13 cellular contexts compared by ENCODE assay signal in genomic region chr22:25566812-25567211, GRCh38. TPM values are rescaled to one million over a fixed set of nuclear protein-coding genes. Genes with fewer than 3 reads are reported as not detected.
DNase-seq lines count a peak whose midpoint lies in the region; TF ChIP-seq lines count a peak whose summit lies in the region.
"Had no signal": no experiment of that assay in that cellular context is flagged by ENCODE, and none has a peak within 500 bp of the region (broad histone marks: within the 10 kb centered on the region; RNA-seq: fewer than 3 reads in every experiment).

No MANE protein-coding gene starts in this region.

- TF ChIP-seq CTCF in GM12864 (IDR thresholded peaks at IDR 0.05; ENCODE audit: low read depth, low read length, missing control alignments) (no peak), neural progenitor cell (IDR thresholded peaks at IDR 0.05) (no peak)

- no peak overlapping the region for H3K27ac ChIP-seq in neural progenitor cell
- H3K27ac ChIP-seq: gastroesophageal sphincter had no signal

- H3K79me2 ChIP-seq in neural progenitor cell (ENCODE audit: low read depth): peaks cover 59% of the 10 kb centered on the region

- peaks cover 21% of the 10 kb centered on the region for H3K27me3 ChIP-seq in neural progenitor cell
- H3K27me3 ChIP-seq: gastroesophageal sphincter had no signal

- no peak overlapping the region for H3K9ac ChIP-seq in neural progenitor cell

- DNase-seq in GM12864 (ENCODE audit: low read depth) (no peak), KG1 (lab: John Stamatoyannopoulos, UW) (peak; percentile 50), neural progenitor cell (ENCODE audit: low spot score) (no peak), DMS153 (lab: John Stamatoyannopoulos, UW) (no peak), activated gamma-delta T cell (lab: John Stamatoyannopoulos, UW) (no peak)
- no peak for DNase-seq in activated T-helper 1 cell treated with anti-CD3 and anti-CD28 coated beads, Interleukin-12 subunit alpha, Interleukin-12 subunit beta, Interleukin-2, Interleukin-4 antibody, amounts not matched to agents 30 ng/mL and 10 ng/mL and 1 ng/mL, durations not matched to agents 14 hours and 24 hours and 36 hours (ENCODE audit: low spot score)
- DNase-seq in stimulated activated CD4-positive, alpha-beta T cell treated with anti-CD3 and anti-CD28 coated beads, Interleukin-4, amount 100 ng/mL, for 1 hour: no peak
- DNase-seq: activated CD8-positive, alpha-beta memory T cell treated with anti-CD3 and anti-CD28 coated beads, Interleukin-2, amount 50 U/mL, for 48 hours; DMS79; HFFc6; mesenchymal stem cell; SHP77 had no signal

- peak overlapping the region; percentile 94 for H3K4me3 Mint-ChIP-seq in activated T-helper 1 cell treated with anti-CD3 and anti-CD28 coated beads, Interleukin-12 subunit alpha, Interleukin-12 subunit beta, Interleukin-2, Interleukin-4 antibody, amounts not matched to agents 30 ng/mL and 10 ng/mL and 1 ng/mL, durations not matched to agents 14 hours and 24 hours and 36 hours
- H3K4me3 Mint-ChIP-seq in neural progenitor cell: peak overlapping the region; percentile 94
- H3K4me3 Mint-ChIP-seq: HFFc6 had no signal

- H3K27ac Mint-ChIP-seq in activated T-helper 1 cell treated with anti-CD3 and anti-CD28 coated beads, Interleukin-12 subunit alpha, Interleukin-12 subunit beta, Interleukin-2, Interleukin-4 antibody, amounts not matched to agents 30 ng/mL and 10 ng/mL and 1 ng/mL, durations not matched to agents 14 hours and 24 hours and 36 hours: peak overlapping the region; percentile 76
- H3K27ac Mint-ChIP-seq in neural progenitor cell: no peak overlapping the region
- H3K27ac Mint-ChIP-seq: HFFc6 had no signal

- H2AFZ ChIP-seq in neural progenitor cell (replicated peaks): no peak overlapping the region

- H3K4me1 ChIP-seq in neural progenitor cell: peaks cover 32% of the 10 kb centered on the region

- intact Hi-C loops in activated T-helper 1 cell treated with anti-CD3 and anti-CD28 coated beads, Interleukin-12 subunit alpha, Interleukin-12 subunit beta, Interleukin-2, Interleukin-4 antibody, amounts not matched to agents 30 ng/mL and 10 ng/mL and 1 ng/mL, durations not matched to agents 14 hours and 24 hours and 36 hours (cut with micrococcal nuclease): loop anchor here (1.0 to 10.0 kb wide), 2 partner anchors 206 to 492 kb away; no protein-coding TSS in a partner anchor

- H3K36me3 ChIP-seq in neural progenitor cell: no peaks in the 10 kb centered on the region
- H3K36me3 ChIP-seq: gastroesophageal sphincter had no signal

- peaks cover 81% of the 10 kb centered on the region for H3K4me1 Mint-ChIP-seq in activated T-helper 1 cell treated with anti-CD3 and anti-CD28 coated beads, Interleukin-12 subunit alpha, Interleukin-12 subunit beta, Interleukin-2, Interleukin-4 antibody, amounts not matched to agents 30 ng/mL and 10 ng/mL and 1 ng/mL, durations not matched to agents 14 hours and 24 hours and 36 hours (ENCODE audit: low read depth)
- peaks cover 35% of the 10 kb centered on the region for H3K4me1 Mint-ChIP-seq in neural progenitor cell

- H4K20me1 ChIP-seq in neural progenitor cell (ENCODE audit: low read depth): peaks cover 36% of the 10 kb centered on the region

- H3K9me3 ChIP-seq in neural progenitor cell (ENCODE audit: low read depth): no peaks in the 10 kb centered on the region
- H3K9me3 ChIP-seq: gastroesophageal sphincter had no signal

- H3K4me2 ChIP-seq in neural progenitor cell: peak overlapping the region; percentile 97

- peaks cover 16% of the 10 kb centered on the region for H3F3A ChIP-seq in neural progenitor cell (ENCODE audit: low read depth)

- no peaks in the 10 kb centered on the region for H3K27me3 Mint-ChIP-seq in activated T-helper 1 cell treated with anti-CD3 and anti-CD28 coated beads, Interleukin-12 subunit alpha, Interleukin-12 subunit beta, Interleukin-2, Interleukin-4 antibody, amounts not matched to agents 30 ng/mL and 10 ng/mL and 1 ng/mL, durations not matched to agents 14 hours and 24 hours and 36 hours (ENCODE audit: insufficient read depth)
- H3K27me3 Mint-ChIP-seq in neural progenitor cell (ENCODE audit: insufficient read depth, low read depth): peaks cover 9% of the 10 kb centered on the region

- H3K4me3 ChIP-seq in GM12864 (ENCODE audit: low read depth, low read length) (peak overlapping the region; percentile 63; the same call in 1 of the 2 replicates), neural progenitor cell (peak overlapping the region; percentile 99)

- no peaks in the 10 kb centered on the region for H3K9me3 Mint-ChIP-seq in activated T-helper 1 cell treated with anti-CD3 and anti-CD28 coated beads, Interleukin-12 subunit alpha, Interleukin-12 subunit beta, Interleukin-2, Interleukin-4 antibody, amounts not matched to agents 30 ng/mL and 10 ng/mL and 1 ng/mL, durations not matched to agents 14 hours and 24 hours and 36 hours
- no peaks in the 10 kb centered on the region for H3K9me3 Mint-ChIP-seq in neural progenitor cell

- H3K36me3 Mint-ChIP-seq in activated T-helper 1 cell treated with anti-CD3 and anti-CD28 coated beads, Interleukin-12 subunit alpha, Interleukin-12 subunit beta, Interleukin-2, Interleukin-4 antibody, amounts not matched to agents 30 ng/mL and 10 ng/mL and 1 ng/mL, durations not matched to agents 14 hours and 24 hours and 36 hours (ENCODE audit: low read depth): peaks cover 7% of the 10 kb centered on the region
- H3K36me3 Mint-ChIP-seq in neural progenitor cell: no peaks in the 10 kb centered on the region

RNA-seq across cellular contexts. Expression of gene GRK3, which starts 2.3 kb away (rescaled TPM):
- 33.0 and 38.2 TPM in 2 replicates for total RNA-seq in activated T-helper 1 cell treated with anti-CD3 and anti-CD28 coated beads, Interleukin-12 subunit alpha, Interleukin-12 subunit beta, Interleukin-2, Interleukin-4 antibody, amounts not matched to agents 30 ng/mL and 10 ng/mL and 1 ng/mL, durations not matched to agents 14 hours and 24 hours and 36 hours
- 20.8 and 21.4 TPM in 2 replicates for total RNA-seq in neural progenitor cell (ENCODE audit: low replicate concordance)
